ENCODE assay signal across 11 cellular contexts in the genomic region with DNA sequence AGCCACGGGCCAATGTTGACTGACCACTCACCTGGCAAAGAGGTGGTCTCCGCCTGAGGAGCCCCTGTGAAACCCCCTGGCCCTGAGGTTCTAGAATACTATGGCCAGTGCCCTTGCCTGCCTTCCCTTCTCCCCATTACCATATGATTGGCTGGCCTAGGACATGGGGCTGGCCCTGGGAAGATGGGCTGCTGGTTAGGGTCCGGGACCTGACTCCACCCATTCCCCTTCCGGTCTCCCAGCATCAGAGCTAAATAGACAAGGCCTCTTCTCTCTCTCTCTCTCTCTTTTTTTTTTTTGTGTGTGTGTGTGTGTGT. TPM values are rescaled to one million over a fixed set of nuclear protein-coding genes. Genes with fewer than 3 reads are reported as not detected.
DNase-seq lines count a peak whose midpoint lies in the region; FAIRE-seq and TF ChIP-seq lines count a peak whose summit lies in the region.
"Had no signal": no experiment of that assay in that cellular context is flagged by ENCODE, and none has a peak within 500 bp of the region (broad histone marks: within the 10 kb centered on the region; RNA-seq: fewer than 3 reads in every experiment).

No MANE protein-coding gene starts in this region.

- H3K36me3 Mint-ChIP-seq in immature natural killer cell (peaks cover 0 to 10% (median 5%) of the 10 kb centered on the region in 3 donors), progenitor cell of endocrine pancreas (ENCODE audit: insufficient read depth) (no peaks in the 10 kb centered on the region)
- H3K36me3 Mint-ChIP-seq: neural progenitor cell had no signal

- no peak overlapping the region for H3K4me3 ChIP-seq in suprapubic skin
- H3K4me3 ChIP-seq: neural progenitor cell had no signal

- H3K4me3 Mint-ChIP-seq in immature natural killer cell (peak overlapping the region; percentile 88 to 99 (median 97)), progenitor cell of endocrine pancreas (ENCODE audit: low read depth) (no peak overlapping the region)
- H3K4me3 Mint-ChIP-seq: neural progenitor cell had no signal

- H3K27me3 Mint-ChIP-seq in immature natural killer cell (ENCODE audit: low read depth in 3 of 3): peaks cover 22 to 61% (median 43%) of the 10 kb centered on the region in 3 donors
- H3K27me3 Mint-ChIP-seq in progenitor cell of endocrine pancreas: peaks cover 9% of the 10 kb centered on the region

- H3K36me3 ChIP-seq in suprapubic skin: no peaks in the 10 kb centered on the region
- H3K36me3 ChIP-seq: neural progenitor cell had no signal

- peak overlapping the region; percentile 33 for H3K27ac ChIP-seq in suprapubic skin
- H3K27ac ChIP-seq: neural progenitor cell had no signal

- TF ChIP-seq CTCF in suprapubic skin (IDR thresholded peaks at IDR 0.05): no peak
- TF ChIP-seq CTCF in progenitor cell of endocrine pancreas (IDR thresholded peaks at IDR 0.05; ENCODE audit: unreplicated experiment): no peak

- H3K4me1 Mint-ChIP-seq in immature natural killer cell (peaks cover 84 to 87% of the 10 kb centered on the region in 2 donors), progenitor cell of endocrine pancreas (ENCODE audit: low read depth) (peaks cover 32% of the 10 kb centered on the region)

- H3K27ac Mint-ChIP-seq in immature natural killer cell (peak overlapping the region; percentile 92 to 100 (median 100)), progenitor cell of endocrine pancreas (no peak overlapping the region)

- DNase-seq in activated T-cell treated with anti-CD3 and anti-CD28 coated beads for 48 hours (ENCODE audit: low read depth) (peak; percentile 40), activated T-cell treated with anti-CD3 and anti-CD28 coated beads for 4 hours (no peak), UCSD-AML1 (lab: John Stamatoyannopoulos, UW; ENCODE audit: unreplicated experiment) (peak; percentile 28), immature natural killer cell (peak in 1 of 3 donors; percentile 43), suprapubic skin (ENCODE audit: low spot score in 2 of 2) (no peak), SIG-M5 (lab: John Stamatoyannopoulos, UW) (no peak), urothelium cell line (ENCODE audit: low spot score) (no peak), progenitor cell of endocrine pancreas (ENCODE audit: low spot score, unreplicated experiment) (no peak)
- DNase-seq: NCI-H82 had no signal

- TF ChIP-seq POLR2A in suprapubic skin (IDR thresholded peaks at IDR 0.05): no peak

- TF ChIP-seq EP300 in suprapubic skin (IDR thresholded peaks at IDR 0.05): no peak

- peaks cover 93% of the 10 kb centered on the region for H3K4me1 ChIP-seq in suprapubic skin

- H3K9me3 Mint-ChIP-seq in immature natural killer cell (no peaks in the 10 kb centered on the region), progenitor cell of endocrine pancreas (ENCODE audit: low read depth) (no peaks in the 10 kb centered on the region)
- H3K9me3 Mint-ChIP-seq: neural progenitor cell had no signal

- no peaks in the 10 kb centered on the region for H3K9me3 ChIP-seq in suprapubic skin

- H3K27me3 ChIP-seq in suprapubic skin: no peaks in the 10 kb centered on the region

- no peak for FAIRE-seq in urothelium cell line (lab: Jason Lieb, UNC)

- 72% methylated on average over 4 of the region's 4 CpGs for WGBS in suprapubic skin

RNA-seq across cellular contexts. Expression of gene CSK, which starts 3.8 kb away (rescaled TPM):
- 100 to 1,000 TPM in 1 of 3 donors, 10 to 100 TPM in 2; 94.0 to 180 (median 95.9) TPM for polyA plus RNA-seq in immature natural killer cell
- total RNA-seq in suprapubic skin: 10 to 100 TPM; 33.1 to 45.2 (median 35.5) TPM
- total RNA-seq in progenitor cell of endocrine pancreas: 70.9 and 72.4 TPM in 2 replicates

RNA-seq across cellular contexts. Expression of gene LMAN1L, which starts 27.0 kb away (rescaled TPM):
- polyA plus RNA-seq in immature natural killer cell: not detected
- total RNA-seq in suprapubic skin: under 1 TPM in 1 of 4 donors, not detected in 3; 0.42 TPM
- not detected in 2 replicates for total RNA-seq in progenitor cell of endocrine pancreas
- polyA plus RNA-seq: AG04450 had no signal

RNA-seq across cellular contexts. Expression of gene CYP1A2, which starts 37.0 kb away (rescaled TPM):
- not detected for polyA plus RNA-seq in immature natural killer cell
- total RNA-seq in suprapubic skin (not detected), progenitor cell of endocrine pancreas (not detected in 2 replicates)
- polyA plus RNA-seq: AG04450 had no signal

RNA-seq across cellular contexts. Expression of gene CPLX3, which starts 40.8 kb away (rescaled TPM):
- polyA plus RNA-seq in immature natural killer cell: not detected
- total RNA-seq in suprapubic skin: under 1 TPM in 1 of 4 donors, not detected in 3; 0.47 TPM
- total RNA-seq in progenitor cell of endocrine pancreas: not detected in 2 replicates
- polyA plus RNA-seq: AG04450 had no signal

RNA-seq across cellular contexts. Expression of gene ULK3, which starts 57.3 kb away (rescaled TPM):
- 10 to 100 TPM; 26.0 to 48.4 (median 32.0) TPM for polyA plus RNA-seq in immature natural killer cell
- total RNA-seq in suprapubic skin (100 to 1,000 TPM; 105 to 330 (median 129) TPM), progenitor cell of endocrine pancreas (37.3 and 39.8 TPM in 2 replicates)

Comparison
In these comparisons a context has a peak if more than half of its experiments do, and no peak if none do; other contexts are left out.
1. DNase-seq: peak in activated T-cell treated with anti-CD3 and anti-CD28 coated beads for 48 hours (single experiment) and UCSD-AML1 (single experiment); none in activated T-cell treated with anti-CD3 and anti-CD28 coated beads for 4 hours (single experiment), suprapubic skin (0 of 2), SIG-M5 (single experiment), urothelium cell line (single experiment) and progenitor cell of endocrine pancreas (single experiment).